25 cellular contexts compared by ENCODE assay signal in the genomic region with DNA sequence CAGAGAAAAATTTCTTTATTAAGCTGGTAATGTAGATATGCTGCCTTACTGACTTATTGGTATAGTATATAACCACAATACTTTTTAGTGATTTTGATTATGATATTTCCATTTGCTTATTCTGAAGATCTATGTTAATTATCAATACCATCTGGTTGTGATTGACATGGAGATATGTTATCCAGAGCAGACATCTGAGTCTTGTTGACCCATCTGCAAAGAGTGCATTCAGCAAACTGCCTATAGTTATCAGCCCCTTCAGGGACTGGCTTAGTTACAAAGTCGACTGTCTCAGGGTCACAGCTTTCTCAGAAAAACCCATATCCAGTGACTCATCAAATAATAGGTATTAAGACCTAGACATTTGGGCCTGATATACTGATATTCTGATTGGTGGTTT.
"Had no signal": no experiment of that assay in that cellular context is flagged by ENCODE, and none has a peak within 500 bp of the region (broad histone marks: within the 10 kb centered on the region; RNA-seq: fewer than 3 reads in every experiment).

No MANE protein-coding gene starts in this region.

- H3K9me3 Mint-ChIP-seq: endodermal cell had no signal

- H3K27me3 Mint-ChIP-seq: dendritic cell treated with granulocyte-macrophage colony-stimulating factor and Interleukin-4, amounts not matched to agents 40 ng/mL and 50 ng/mL, for 4 days; effector memory CD8-positive, alpha-beta T cell; naive B cell had no signal

- FAIRE-seq: endometrium, frontal cortex, islet of Langerhans, keratinocyte had no signal

- DNase-seq: colonic mucosa; cortex of kidney; effector CD8-positive, alpha-beta T cell; effector memory CD8-positive, alpha-beta T cell; endodermal cell; foreskin keratinocyte; heart left ventricle; hypothalamus; left cardiac atrium; left lung; left ventricle myocardium superior; lower lobe of right lung; mesenchymal stem cell; mucosa of descending colon; naive B cell had no signal

- H3K4me2 ChIP-seq: hepatocyte had no signal

- H3K4me1 Mint-ChIP-seq: endodermal cell, naive B cell had no signal

- H3K4me3 ChIP-seq: colonic mucosa, esophagus muscularis mucosa, gastroesophageal sphincter, heart left ventricle, hepatocyte, left lung, lower lobe of right lung, mucosa of descending colon had no signal

- H3K4me1 ChIP-seq: colonic mucosa, esophagus muscularis mucosa, foreskin keratinocyte, gastroesophageal sphincter, heart left ventricle, left lung, lower lobe of right lung had no signal

- H3K9me3 ChIP-seq: colonic mucosa, esophagus muscularis mucosa, gastroesophageal sphincter, heart left ventricle, left lung, lower lobe of right lung, mucosa of descending colon had no signal

- H3K36me3 Mint-ChIP-seq: mesothelial cell of epicardium, naive B cell had no signal

- H3K27ac Mint-ChIP-seq: dendritic cell treated with granulocyte-macrophage colony-stimulating factor and Interleukin-4, amounts not matched to agents 40 ng/mL and 50 ng/mL, for 4 days; effector memory CD8-positive, alpha-beta T cell; mesothelial cell of epicardium; naive B cell had no signal

- H3K79me2 ChIP-seq: hepatocyte had no signal

- ATAC-seq: effector memory CD8-positive, alpha-beta T cell; foreskin keratinocyte; gastroesophageal sphincter; heart left ventricle; left cardiac atrium; left lung; left ventricle myocardium superior; lower lobe of right lung; mucosa of descending colon had no signal

- H3K27ac ChIP-seq: colonic mucosa, epithelial cell of prostate, esophagus muscularis mucosa, foreskin keratinocyte, gastroesophageal sphincter, heart left ventricle, hepatocyte, left lung, lower lobe of right lung had no signal

- H3K4me3 Mint-ChIP-seq: dendritic cell treated with granulocyte-macrophage colony-stimulating factor and Interleukin-4, amounts not matched to agents 40 ng/mL and 50 ng/mL, for 4 days; effector memory CD8-positive, alpha-beta T cell; endodermal cell; mesothelial cell of epicardium had no signal

- H3K27me3 ChIP-seq: colonic mucosa, esophagus muscularis mucosa, foreskin keratinocyte, gastroesophageal sphincter, heart left ventricle, hepatocyte, left lung had no signal

- H3K36me3 ChIP-seq: colonic mucosa, esophagus muscularis mucosa, gastroesophageal sphincter, heart left ventricle, left lung, lower lobe of right lung had no signal

- H2AFZ ChIP-seq: hepatocyte had no signal
